Comparison of ENCODE assay signal across 22 cellular contexts in the genomic region with DNA sequence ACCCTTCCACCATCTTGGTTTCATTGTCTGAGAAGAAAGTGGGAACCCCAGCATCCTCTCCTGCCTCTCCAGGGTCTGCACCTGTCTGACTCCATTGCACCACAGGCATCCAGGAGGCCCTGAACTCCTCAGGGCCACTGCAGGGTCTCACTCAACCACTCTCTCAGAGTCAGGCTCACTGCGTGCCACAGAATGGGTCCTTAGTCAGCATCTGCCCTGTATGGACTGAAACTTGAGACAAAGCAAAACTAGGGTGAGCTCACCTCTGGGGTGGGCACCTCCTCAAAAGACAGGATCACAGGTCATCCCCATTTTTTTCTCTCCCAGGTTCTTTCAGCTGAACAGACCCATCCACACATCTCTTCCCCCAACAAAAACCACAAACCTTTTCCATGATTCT. TPM values are rescaled to one million over a fixed set of nuclear protein-coding genes. Genes with fewer than 3 reads are reported as not detected.
DNase-seq lines count a peak whose midpoint lies in the region; TF ChIP-seq lines count a peak whose summit lies in the region.
"Had no signal": no experiment of that assay in that cellular context is flagged by ENCODE, and none has a peak within 500 bp of the region (broad histone marks: within the 10 kb centered on the region; RNA-seq: fewer than 3 reads in every experiment).

No MANE protein-coding gene starts in this region.

- H3K27me3 Mint-ChIP-seq in nephron (ENCODE audit: low read depth) (no peaks in the 10 kb centered on the region), type B pancreatic cell (peaks cover 3% of the 10 kb centered on the region)
- H3K27me3 Mint-ChIP-seq: CD4-positive, alpha-beta T cell had no signal

- no peaks in the 10 kb centered on the region for H3K9me2 ChIP-seq in DOHH2 (replicated peaks; ENCODE audit: control insufficient read depth, low read length)

- H3K4me1 Mint-ChIP-seq in nephron, result peaks cover 42% of the 10 kb centered on the region
- peaks cover 31% of the 10 kb centered on the region for H3K4me1 Mint-ChIP-seq in type B pancreatic cell (ENCODE audit: unreplicated experiment)

- no peaks in the 10 kb centered on the region for H3K9me3 ChIP-seq in DOHH2 (ENCODE audit: control insufficient read depth, insufficient read depth, low read length)
- H3K9me3 ChIP-seq: BE2C, MG63 had no signal

- H3K4me3 Mint-ChIP-seq in nephron, result no peak overlapping the region
- no peak overlapping the region for H3K4me3 Mint-ChIP-seq in type B pancreatic cell
- H3K4me3 Mint-ChIP-seq: CD4-positive, alpha-beta T cell; H9; HFFc6 had no signal

- peaks cover 5% of the 10 kb centered on the region for H3K36me3 Mint-ChIP-seq in nephron (ENCODE audit: low read depth)
- peaks cover 7% of the 10 kb centered on the region for H3K36me3 Mint-ChIP-seq in type B pancreatic cell

- H3F3A ChIP-seq in DOHH2 (ENCODE audit: control insufficient read depth, insufficient read depth), result peaks cover 4% of the 10 kb centered on the region

- TF ChIP-seq CTCF in DOHH2 (IDR thresholded peaks at IDR 0.05; ENCODE audit: low read depth, low read length, poor library complexity, severe bottlenecking) (no peak), nephron (IDR thresholded peaks at IDR 0.05; ENCODE audit: unreplicated experiment in 3 of 3) (no peak), type B pancreatic cell (conservative IDR thresholded peaks at IDR 0.05) (no peak)

- DNase-seq in RPMI8226 (peak; percentile 53), type B pancreatic cell (ENCODE audit: extremely low spot score, unreplicated experiment) (no peak), H4 (ENCODE audit: low spot score) (no peak), NCI-H1048 (lab: John Stamatoyannopoulos, UW) (no peak)
- no peak for DNase-seq in activated naive CD4-positive, alpha-beta T cell (lab: John Stamatoyannopoulos, UW)
- DNase-seq: CD4-positive, alpha-beta T cell; COR-L47; H9; HFFc6; Kasumi-1; NCI-H1092; NCI-H1436 treated with DMSO at 0.1 percent for 48 hours; NCI-H1930; NCI-H510A treated with DMSO at 0.1 percent for 48 hours; NCI-H748 treated with DMSO at 0.1 percent for 48 hours; SHP77 had no signal

- H3K27ac ChIP-seq in DOHH2 (ENCODE audit: low read depth, low read length), result no peak overlapping the region
- H3K27ac ChIP-seq: SK-N-MC had no signal

- no peak overlapping the region for H3K4me3 ChIP-seq in DOHH2 (ENCODE audit: low read length)
- H3K4me3 ChIP-seq: GM12878, MG63, SK-N-MC had no signal

- H3K4me1 ChIP-seq in DOHH2 (ENCODE audit: control insufficient read depth, low read length), result peaks cover 69% of the 10 kb centered on the region

- H3K36me3 ChIP-seq in DOHH2 (ENCODE audit: control insufficient read depth, low read length), result no peaks in the 10 kb centered on the region
- H3K36me3 ChIP-seq: BE2C, MG63 had no signal

- no peaks in the 10 kb centered on the region for H3K27me3 ChIP-seq in DOHH2 (ENCODE audit: control insufficient read depth, low read length)
- H3K27me3 ChIP-seq: BE2C, MG63 had no signal

- no peaks in the 10 kb centered on the region for H3K79me2 ChIP-seq in DOHH2 (ENCODE audit: control insufficient read depth, low read length)

- peak overlapping the region; percentile 74 for H3K4me2 ChIP-seq in DOHH2 (ENCODE audit: low read length)

- H3K27ac Mint-ChIP-seq in nephron (peak overlapping the region; percentile 78 to 95 (median 93)), type B pancreatic cell (peak overlapping the region; percentile 30)
- H3K27ac Mint-ChIP-seq: CD4-positive, alpha-beta T cell; H9; HFFc6 had no signal

- H3K9me3 Mint-ChIP-seq in nephron (peaks cover 4% of the 10 kb centered on the region), type B pancreatic cell (peaks cover 6% of the 10 kb centered on the region)
- H3K9me3 Mint-ChIP-seq: HFFc6 had no signal

- H4K20me1 ChIP-seq in DOHH2 (ENCODE audit: control insufficient read depth, insufficient read depth, low read depth, low read length), result no peaks in the 10 kb centered on the region

RNA-seq across cellular contexts. Expression of gene CPEB4, which starts 59.2 kb away (rescaled TPM):
- 53.2 and 56.1 TPM in 2 replicates for total RNA-seq in type B pancreatic cell (ENCODE audit: low replicate concordance)
- total RNA-seq in H4 (2014; rRNA removed; shearing (Covaris generic)), result 5.6 and 6.2 TPM in 2 replicates
